Comparison of ENCODE assay signal across 7 cellular contexts in genomic region chr9:41280299-41281238, GRCh38.
DNase-seq lines count a peak whose midpoint lies in the region; ATAC-seq and TF ChIP-seq lines count a peak whose summit lies in the region.
"Not testable (repeated sequence)": the region's sequence is repeated elsewhere in the genome, so short reads cannot be mapped to it uniquely, and the experiment has no call there.

No MANE protein-coding gene starts in this region.

- not testable (repeated sequence) for H3K4me1 Mint-ChIP-seq in WTC11; natural killer cell treated with Interleukin-12 subunit alpha and Interleukin-12 subunit beta and Interleukin-15 and Interleukin-18, amount 100 ng/mL, for 72 hours (ENCODE audit: low read depth in 2 of 2)

- H3K27ac ChIP-seq in body of pancreas, left lung: not testable (repeated sequence)

- H3K9me3 Mint-ChIP-seq in WTC11; natural killer cell treated with Interleukin-12 subunit alpha and Interleukin-12 subunit beta and Interleukin-15 and Interleukin-18, amount 100 ng/mL, for 72 hours: not testable (repeated sequence)

- not testable (repeated sequence) for H3K27me3 ChIP-seq in body of pancreas, left lung

- not testable (repeated sequence) for H3K9me3 ChIP-seq in body of pancreas, left lung

- not testable (repeated sequence) for H3K4me3 Mint-ChIP-seq in WTC11; natural killer cell treated with Interleukin-12 subunit alpha and Interleukin-12 subunit beta and Interleukin-15 and Interleukin-18, amount 100 ng/mL, for 72 hours

- intact Hi-C loops in body of pancreas (cut with DNase I); Right ventricle myocardium superior (cut with DNase I); left lung (cut with DNase I): not testable (repeated sequence)

- not testable (repeated sequence) for TF ChIP-seq POLR2A in body of pancreas (IDR thresholded peaks at IDR 0.05)

- WGBS in body of pancreas, 2 donors = 71% methylated on average over 11 of the region's 31 CpGs; no CpG with 5 or more reads in 1 of the 2 donors

- not testable (repeated sequence) for H3K36me3 Mint-ChIP-seq in WTC11; natural killer cell treated with Interleukin-12 subunit alpha and Interleukin-12 subunit beta and Interleukin-15 and Interleukin-18, amount 100 ng/mL, for 72 hours

- CTCF ChIA-PET in WTC11 (lab: Charles Lee) = not testable (repeated sequence)

- not testable (repeated sequence) for H3K27ac Mint-ChIP-seq in WTC11; natural killer cell treated with Interleukin-12 subunit alpha and Interleukin-12 subunit beta and Interleukin-15 and Interleukin-18, amount 100 ng/mL, for 72 hours

- DNase-seq in WTC11 (ENCODE audit: low spot score) = peak; percentile 26
- not testable (repeated sequence) for DNase-seq in body of pancreas; Right ventricle myocardium superior; left lung; natural killer cell treated with Interleukin-12 subunit alpha and Interleukin-12 subunit beta and Interleukin-15 and Interleukin-18, amount 100 ng/mL, for 72 hours (ENCODE audit: low spot score); stimulated activated naive CD8-positive, alpha-beta T cell treated with anti-CD3 and anti-CD28 coated beads, Interleukin-15, Interleukin-2, amounts not matched to agents 100 U/mL and 50 U/mL, for 24 hours

- peaks cover 24% of the 10 kb centered on the region for H3K27me3 Mint-ChIP-seq in WTC11 (ENCODE audit: low read depth)
- not testable (repeated sequence) for H3K27me3 Mint-ChIP-seq in natural killer cell treated with Interleukin-12 subunit alpha and Interleukin-12 subunit beta and Interleukin-15 and Interleukin-18, amount 100 ng/mL, for 72 hours

- not testable (repeated sequence) for H3K36me3 ChIP-seq in body of pancreas (replicated peaks in 1 of 2; ENCODE audit: insufficient read depth in 1 of 2, low read depth in 2 of 2); left lung

- ATAC-seq in GM21423 (IDR thresholded peaks at IDR 0.05; ENCODE audit: unreplicated experiment) (peak; percentile 52), WTC11 (peak; percentile 100), body of pancreas (peak; percentile 21), Right ventricle myocardium superior (ENCODE audit: poor library complexity) (peak; percentile 39), left lung (peak; percentile 38)
- ATAC-seq in natural killer cell treated with Interleukin-12 subunit alpha and Interleukin-12 subunit beta and Interleukin-15 and Interleukin-18, amount 100 ng/mL, for 72 hours = peak; percentile 59 to 61
- peak; percentile 46 for ATAC-seq in stimulated activated naive CD8-positive, alpha-beta T cell treated with anti-CD3 and anti-CD28 coated beads, Interleukin-15, Interleukin-2, amounts not matched to agents 100 U/mL and 50 U/mL, for 24 hours

- H3K4me3 ChIP-seq in body of pancreas, left lung: not testable (repeated sequence)

- not testable (repeated sequence) for H3K4me1 ChIP-seq in body of pancreas, left lung

- TF ChIP-seq CTCF in WTC11 (IDR thresholded peaks at IDR 0.05); body of pancreas (IDR thresholded peaks at IDR 0.05); left lung (IDR thresholded peaks at IDR 0.05): not testable (repeated sequence)

- POLR2A ChIA-PET in WTC11 (lab: Charles Lee) = not testable (repeated sequence)

Comparison
In these comparisons a context has a peak if more than half of its experiments do, and no peak if none do; other contexts are left out.
1. ATAC-seq: peak in every context shown above with its lines; median percentile 100 in WTC11; 60 in natural killer cell treated with Interleukin-12 subunit alpha and Interleukin-12 subunit beta and Interleukin-15 and Interleukin-18, amount 100 ng/mL, for 72 hours; 52 in GM21423; 46 in stimulated activated naive CD8-positive, alpha-beta T cell treated with anti-CD3 and anti-CD28 coated beads, Interleukin-15, Interleukin-2, amounts not matched to agents 100 U/mL and 50 U/mL, for 24 hours; 39 in Right ventricle myocardium superior; 38 in left lung; 21 in body of pancreas.